ENCODE assay signal across 1 cellular context in the genomic region with DNA sequence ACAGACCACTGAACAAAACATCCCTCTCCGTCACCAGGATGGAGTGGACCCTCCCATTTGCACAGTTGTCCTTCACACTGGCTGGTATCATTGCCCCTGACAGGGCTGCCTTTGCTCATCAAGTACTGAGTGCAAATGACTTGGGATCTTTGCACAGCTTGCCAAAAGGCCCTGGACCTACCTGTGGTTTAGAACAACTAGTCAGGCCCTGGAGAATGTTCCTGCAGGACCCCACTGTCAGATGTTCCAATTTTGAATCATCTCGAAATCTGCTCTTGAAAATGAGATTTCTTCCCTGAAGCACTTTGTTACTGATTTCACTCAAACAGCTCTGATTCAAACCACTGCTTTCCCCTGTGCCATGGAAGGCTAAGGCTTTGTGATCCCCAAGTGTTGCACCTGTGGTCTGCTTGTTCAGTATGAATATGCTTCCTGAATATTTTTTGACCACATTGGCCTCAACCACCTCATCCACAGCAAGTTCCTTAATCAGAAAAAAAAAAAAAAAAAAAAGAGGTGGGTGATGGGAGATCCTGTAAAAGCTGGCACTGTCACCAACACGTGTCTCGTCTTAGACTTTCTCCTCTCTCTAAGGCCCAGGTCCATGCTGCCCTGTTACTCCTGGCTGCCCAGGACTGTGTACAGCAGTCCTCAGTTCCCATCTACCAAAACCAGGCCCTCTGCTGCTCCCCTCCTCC.
TF ChIP-seq lines count a peak whose summit lies in the region.

No MANE protein-coding gene starts in this region.

TF ChIP-seq in GM12878, 131 proteins besides CTCF, POLR2A, EP300 and RAD21:
- no peak for TF ChIP-seq KLF5 (IDR thresholded peaks at IDR 0.05; ENCODE audit: partially characterized antibody)
- TF ChIP-seq RUNX3 (IDR thresholded peaks at IDR 0.05; ENCODE audit: low read length): peak; percentile 65
- TF ChIP-seq JUNB (IDR thresholded peaks at IDR 0.05): peak; percentile 6; the same call in 1 of the 2 replicates
